In genomic region chr7:100745184-100745583, GRCh38 we compare ENCODE assay signal across 8 cellular contexts. TPM values are rescaled to one million over a fixed set of nuclear protein-coding genes. Genes with fewer than 3 reads are reported as not detected.
DNase-seq lines count a peak whose midpoint lies in the region; ATAC-seq, FAIRE-seq and TF ChIP-seq lines count a peak whose summit lies in the region.

No MANE protein-coding gene starts in this region.

- no peaks in the 10 kb centered on the region for H3K79me2 ChIP-seq in K562 (ENCODE audit: control insufficient read depth, insufficient read depth, low read length)

- no peak for TF ChIP-seq RAD21 in K562 (CRISPR knock-in tag; conservative IDR thresholded peaks at IDR 0.05 in 1 of 2, IDR thresholded peaks at IDR 0.05 in 1 of 2)

- H3K9me1 ChIP-seq in K562 (ENCODE audit: control insufficient read depth, insufficient read depth, low read length): no peaks in the 10 kb centered on the region

- no TSS peak for BruUV-seq in K562 (replicated peaks; lab: Mats Ljungman, UMichigan)

- H3K27me3 ChIP-seq in K562 (ENCODE audit: control insufficient read depth in 2 of 2, insufficient read depth in 2 of 2, low read length in 2 of 2) (peaks cover 7 to 24% of the 10 kb centered on the region in 2 experiments; a peak in 3 of 5 replicates), kidney epithelial cell (ENCODE audit: control insufficient read depth, insufficient read depth, low read length) (peaks cover 6% of the 10 kb centered on the region), testis (no peaks in the 10 kb centered on the region)

- ATAC-seq in K562 (peak; percentile 94), GM21723 (IDR thresholded peaks at IDR 0.05; ENCODE audit: unreplicated experiment) (no peak)

- DNase-seq in AG10803 (ENCODE audit: low read depth) (peak; percentile 17), MV-4-11 (lab: John Stamatoyannopoulos, UW) (peak; percentile 58), K562 (ENCODE audit: extremely low read depth in 1 of 4, low spot score in 3 of 4) (peak; percentile 61 to 80 (median 74)), kidney epithelial cell (ENCODE audit: low read depth) (no peak), testis (peak; percentile 86), NCI-H446 (lab: John Stamatoyannopoulos, UW) (no peak)
- DNase-seq in effector CD8-positive, alpha-beta T cell (lab: John Stamatoyannopoulos, UW): no peak

- H4K20me1 ChIP-seq in K562 (replicated peaks; ENCODE audit: control insufficient read depth, insufficient read depth, low read length): no peaks in the 10 kb centered on the region

- no peak for TF ChIP-seq CTCF in AG10803 (conservative IDR thresholded peaks at IDR 0.05; ENCODE audit: low read length)
- no peak for TF ChIP-seq CTCF in K562 (IDR thresholded peaks at IDR 0.05 in 2 of 3, conservative IDR thresholded peaks at IDR 0.05 in 1 of 3; ENCODE audit: insufficient read depth in 2 of 3, low read depth in 1 of 3, low read length in 3 of 3)
- TF ChIP-seq CTCF in kidney epithelial cell (IDR thresholded peaks at IDR 0.05; ENCODE audit: insufficient read depth, low read length, poor library complexity, severe bottlenecking): no peak
- no peak for TF ChIP-seq CTCF in testis (IDR thresholded peaks at IDR 0.05)

- peak; percentile 74 for FAIRE-seq in K562 (lab: Jason Lieb, UNC)

- no peaks in the 10 kb centered on the region for H3K36me3 ChIP-seq in K562 (ENCODE audit: control insufficient read depth, insufficient read depth, low read length)
- no peaks in the 10 kb centered on the region for H3K36me3 ChIP-seq in kidney epithelial cell (ENCODE audit: control insufficient read depth, insufficient read depth, low read length)
- no peaks in the 10 kb centered on the region for H3K36me3 ChIP-seq in testis (ENCODE audit: low read depth, missing control alignments)

- H3K9me3 ChIP-seq in K562 (replicated peaks; ENCODE audit: control insufficient read depth, insufficient read depth, low read depth, low read length) (no peaks in the 10 kb centered on the region), testis (no peaks in the 10 kb centered on the region)

- H3K27ac ChIP-seq in K562 (ENCODE audit: extremely low read depth, low read depth, low read length) (no peak overlapping the region; the same call in 2 of the 3 replicates), testis (no peak overlapping the region)

- POLR2A ChIA-PET in K562 (lab: Yijun Ruan, JAX): interaction anchor here (0.9 to 1.0 kb wide), 2 partner anchors 28 to 41 kb away, joined by 3 to 4 read pairs; no protein-coding TSS in a partner anchor

- H2AFZ ChIP-seq in K562 (ENCODE audit: low read depth, low read length): peak overlapping the region; percentile 66

- no peak for TF ChIP-seq EP300 in K562 (IDR thresholded peaks at IDR 0.05; ENCODE audit: low read length)

- peak overlapping the region; percentile 29 for H3K4me3 ChIP-seq in AG10803 (ENCODE audit: low read length)
- H3K4me3 ChIP-seq in K562: peak overlapping the region; percentile 34
- H3K4me3 ChIP-seq in kidney epithelial cell (ENCODE audit: low read depth, low read length): peak overlapping the region; percentile 27
- peak overlapping the region; percentile 47 to 48 for H3K4me3 ChIP-seq in testis

- CTCF ChIA-PET in K562 (lab: Yijun Ruan, JAX; ENCODE audit: low intra/inter-chr PET ratio): no interaction called here

- intact Hi-C loops in K562 (cut with micrococcal nuclease) (loop anchor here (2.0 kb wide), 1 partner anchor 16 kb away; no protein-coding TSS in a partner anchor), testis (cut with DNase I; ENCODE audit: low total_unique reads) (no loop called here)

- peaks cover 2 to 6% of the 10 kb centered on the region in 2 experiments; a peak in 2 of 5 replicates for H3K4me1 ChIP-seq in K562 (replicated peaks in 1 of 2; ENCODE audit: control insufficient read depth in 2 of 2, insufficient read depth in 2 of 2, low read length in 2 of 2)
- H3K4me1 ChIP-seq in testis: no peaks in the 10 kb centered on the region

- TF ChIP-seq POLR2A in K562 (conservative IDR thresholded peaks at IDR 0.05) (peak; percentile 50; the same call in 1 of the 2 replicates), testis (IDR thresholded peaks at IDR 0.05) (no peak)

- peak overlapping the region; percentile 64 for H3K4me2 ChIP-seq in K562 (ENCODE audit: insufficient read depth, low read length)

- peak overlapping the region in 1 of 2 experiments; percentile 74; a peak in 2 of 4 replicates for H3K9ac ChIP-seq in K562 (ENCODE audit: insufficient read depth in 1 of 2, low read depth in 2 of 2, low read length in 2 of 2)

- WGBS in K562 (ENCODE audit: insufficient coverage, low coverage, missing lambda C conversion rate): 16% methylated on average over 17 of the region's 28 CpGs
- WGBS in testis, 2 donors: 20 to 22% methylated on average over 27 of the region's 28 CpGs

- in situ Hi-C loops in K562 (cut with MboI): no loop called here

RNA-seq across cellular contexts. Expression of gene ZAN, which starts 11.8 kb away (rescaled TPM):
- total RNA-seq in K562 (2011; cell fraction: chromatin; rRNA removed; ENCODE audit: low replicate concordance): not detected in 2 replicates
- total RNA-seq in K562 (2011; cell fraction: nucleolus; rRNA removed): not detected in 2 replicates
- not detected in 2 replicates for total RNA-seq in K562 (2011; cell fraction: nucleoplasm; rRNA removed)
- not detected in 2 replicates for total RNA-seq in K562 (2014; rRNA removed)
- total RNA-seq in K562 (2014; rRNA removed; fragmentation: Illumina TruSeq; extraction: Trizol): not detected in 2 replicates
- total RNA-seq in K562 (2015; rRNA removed; fragmentation: Illumina TruSeq; extraction: Trizol): not detected in 2 replicates
- not detected in 2 replicates for total RNA-seq in K562 (2021)
- polyA plus RNA-seq in K562 (2011; rRNA removed): not detected in 2 replicates
- not detected in 2 replicates for polyA plus RNA-seq in K562 (2011; cell fraction: cytosol; rRNA removed)
- 0.01 TPM in 1 of 2 replicates, not detected in the other for polyA plus RNA-seq in K562 (2011; cell fraction: nucleus; rRNA removed)
- not detected in 2 replicates for polyA plus RNA-seq in K562 (2012)
- not detected in 2 replicates for polyA plus RNA-seq in K562 (2014; fragmentation: Illumina TruSeq; extraction: Trizol)
- polyA plus RNA-seq in K562 (2014; fragmentation: Nextera tagmentation; extraction: Ambion mirVana): not detected
- polyA plus RNA-seq in K562 (2014; rRNA removed): not detected in 2 replicates
- not detected in 2 replicates for polyA minus RNA-seq in K562 (2011; rRNA and poly(A)+ RNA removed)
- polyA minus RNA-seq in K562 (2011; cell fraction: cytosol; rRNA and poly(A)+ RNA removed): not detected in 2 replicates
- polyA minus RNA-seq in K562 (2011; cell fraction: nucleus; rRNA and poly(A)+ RNA removed): not detected in 2 replicates
- not detected in 2 replicates for total RNA-seq in kidney epithelial cell
- total RNA-seq in testis: 1 to 10 TPM; 1.6 to 1.7 TPM
- polyA plus RNA-seq in testis (ENCODE audit: insufficient read depth, low read depth, low replicate concordance): 3.0 TPM

RNA-seq across cellular contexts. Expression of gene EPO, which starts 24.9 kb away (rescaled TPM):
- 0.60 TPM in 1 of 2 replicates, not detected in the other for total RNA-seq in K562 (2011; cell fraction: chromatin; rRNA removed; ENCODE audit: low replicate concordance)
- 0.26 and 0.33 TPM in 2 replicates for total RNA-seq in K562 (2011; cell fraction: nucleolus; rRNA removed)
- not detected in 2 replicates for total RNA-seq in K562 (2011; cell fraction: nucleoplasm; rRNA removed)
- 0.20 TPM in 1 of 2 replicates, not detected in the other for total RNA-seq in K562 (2014; rRNA removed)
- not detected in 2 replicates for total RNA-seq in K562 (2014; rRNA removed; fragmentation: Illumina TruSeq; extraction: Trizol)
- not detected in 2 replicates for total RNA-seq in K562 (2015; rRNA removed; fragmentation: Illumina TruSeq; extraction: Trizol)
- not detected in 2 replicates for total RNA-seq in K562 (2021)
- 0.07 and 0.20 TPM in 2 replicates for polyA plus RNA-seq in K562 (2011; rRNA removed)
- 0.12 and 0.15 TPM in 2 replicates for polyA plus RNA-seq in K562 (2011; cell fraction: cytosol; rRNA removed)
- polyA plus RNA-seq in K562 (2011; cell fraction: nucleus; rRNA removed): 0.29 and 0.53 TPM in 2 replicates
- polyA plus RNA-seq in K562 (2012): 0.10 TPM in 1 of 2 replicates, not detected in the other
- not detected in 2 replicates for polyA plus RNA-seq in K562 (2014; fragmentation: Illumina TruSeq; extraction: Trizol)
- polyA plus RNA-seq in K562 (2014; fragmentation: Nextera tagmentation; extraction: Ambion mirVana): under 1 TPM in 1 of 2 experiments, not detected in 1; 0.06 TPM
- 0.41 TPM in 1 of 2 replicates, not detected in the other for polyA plus RNA-seq in K562 (2014; rRNA removed)
- polyA minus RNA-seq in K562 (2011; rRNA and poly(A)+ RNA removed): not detected in 2 replicates
- polyA minus RNA-seq in K562 (2011; cell fraction: cytosol; rRNA and poly(A)+ RNA removed): not detected in 2 replicates
- polyA minus RNA-seq in K562 (2011; cell fraction: nucleus; rRNA and poly(A)+ RNA removed): not detected in 2 replicates
- not detected in 2 replicates for total RNA-seq in kidney epithelial cell
- under 1 TPM; 0.63 to 0.93 TPM for total RNA-seq in testis
- 0.65 TPM for polyA plus RNA-seq in testis (ENCODE audit: insufficient read depth, low read depth, low replicate concordance)

RNA-seq across cellular contexts. Expression of gene POP7, which starts 39.3 kb away (rescaled TPM):
- total RNA-seq in K562 (2011; cell fraction: chromatin; rRNA removed; ENCODE audit: low replicate concordance): 7.9 and 28.1 TPM in 2 replicates
- 39.7 and 46.0 TPM in 2 replicates for total RNA-seq in K562 (2011; cell fraction: nucleolus; rRNA removed)
- total RNA-seq in K562 (2011; cell fraction: nucleoplasm; rRNA removed): 24.5 and 27.6 TPM in 2 replicates
- total RNA-seq in K562 (2014; rRNA removed) (150 and 214 TPM in 2 replicates), K562 (2014; rRNA removed; fragmentation: Illumina TruSeq; extraction: Trizol) (46.7 and 49.9 TPM in 2 replicates), K562 (2015; rRNA removed; fragmentation: Illumina TruSeq; extraction: Trizol) (115 TPM in 2 replicates), K562 (2021) (109 TPM in 2 replicates), kidney epithelial cell (46.1 and 52.8 TPM in 2 replicates), testis (10 to 100 TPM; 33.6 to 39.4 TPM)
- polyA plus RNA-seq in K562 (2011; rRNA removed) (43.3 and 68.9 TPM in 2 replicates), K562 (2014; fragmentation: Illumina TruSeq; extraction: Trizol) (46.0 and 87.4 TPM in 2 replicates), K562 (2014; fragmentation: Nextera tagmentation; extraction: Ambion mirVana) (10 to 100 TPM; 11.5 to 27.1 TPM), K562 (2014; rRNA removed) (163 and 191 TPM in 2 replicates), testis (ENCODE audit: insufficient read depth, low read depth, low replicate concordance) (21.6 TPM)
- 72.5 and 209 TPM in 2 replicates for polyA plus RNA-seq in K562 (2011; cell fraction: cytosol; rRNA removed)
- 33.6 and 51.3 TPM in 2 replicates for polyA plus RNA-seq in K562 (2011; cell fraction: nucleus; rRNA removed)
- polyA plus RNA-seq in K562 (2012): 73.1 and 110 TPM in 2 replicates
- polyA minus RNA-seq in K562 (2011; rRNA and poly(A)+ RNA removed): 7.4 and 14.3 TPM in 2 replicates
- 17.0 and 39.1 TPM in 2 replicates for polyA minus RNA-seq in K562 (2011; cell fraction: cytosol; rRNA and poly(A)+ RNA removed)
- polyA minus RNA-seq in K562 (2011; cell fraction: nucleus; rRNA and poly(A)+ RNA removed): 11.8 and 12.6 TPM in 2 replicates

RNA-seq across cellular contexts. Expression of gene GIGYF1, which starts 51.1 kb away (rescaled TPM):
- 84.5 and 200 TPM in 2 replicates for total RNA-seq in K562 (2011; cell fraction: chromatin; rRNA removed; ENCODE audit: low replicate concordance)
- total RNA-seq in K562 (2011; cell fraction: nucleolus; rRNA removed): 145 and 152 TPM in 2 replicates
- 94.7 and 102 TPM in 2 replicates for total RNA-seq in K562 (2011; cell fraction: nucleoplasm; rRNA removed)
- total RNA-seq in K562 (2014; rRNA removed) (30.6 and 33.6 TPM in 2 replicates), K562 (2014; rRNA removed; fragmentation: Illumina TruSeq; extraction: Trizol) (7.7 and 8.0 TPM in 2 replicates), K562 (2015; rRNA removed; fragmentation: Illumina TruSeq; extraction: Trizol) (20.0 and 21.0 TPM in 2 replicates), K562 (2021) (57.8 and 76.2 TPM in 2 replicates), kidney epithelial cell (23.1 and 23.5 TPM in 2 replicates), testis (100 to 1,000 TPM; 105 to 106 TPM)
- polyA plus RNA-seq in K562 (2011; rRNA removed) (9.7 and 12.7 TPM in 2 replicates), K562 (2014; fragmentation: Illumina TruSeq; extraction: Trizol) (16.8 and 24.3 TPM in 2 replicates), K562 (2014; fragmentation: Nextera tagmentation; extraction: Ambion mirVana) (1 to 10 TPM in 1 of 2 experiments, under 1 TPM in 1; 0.56 to 1.6 TPM), K562 (2014; rRNA removed) (39.5 and 59.2 TPM in 2 replicates), testis (ENCODE audit: insufficient read depth, low read depth, low replicate concordance) (40.5 TPM)
- polyA plus RNA-seq in K562 (2011; cell fraction: cytosol; rRNA removed): 7.7 and 14.4 TPM in 2 replicates
- polyA plus RNA-seq in K562 (2011; cell fraction: nucleus; rRNA removed): 110 and 242 TPM in 2 replicates
- polyA plus RNA-seq in K562 (2012): 26.8 and 38.9 TPM in 2 replicates
- 3.1 and 4.1 TPM in 2 replicates for polyA minus RNA-seq in K562 (2011; rRNA and poly(A)+ RNA removed)
- 11.6 and 11.9 TPM in 2 replicates for polyA minus RNA-seq in K562 (2011; cell fraction: cytosol; rRNA and poly(A)+ RNA removed)
- 40.9 and 52.5 TPM in 2 replicates for polyA minus RNA-seq in K562 (2011; cell fraction: nucleus; rRNA and poly(A)+ RNA removed)

Comparison
In these comparisons a context has a peak if more than half of its experiments do, and no peak if none do; other contexts are left out.
1. DNase-seq: peak in AG10803 (single experiment), MV-4-11 (single experiment), K562 (4 of 4) and testis (single experiment); none in kidney epithelial cell (single experiment), effector CD8-positive, alpha-beta T cell (single experiment) and NCI-H446 (0 of 2).
2. Peak in every context shown above with its lines, with median percentiles within 50 percentile points of each other: H3K4me3 ChIP-seq.